ENCODE assay signal across 1 cellular context in the genomic region with DNA sequence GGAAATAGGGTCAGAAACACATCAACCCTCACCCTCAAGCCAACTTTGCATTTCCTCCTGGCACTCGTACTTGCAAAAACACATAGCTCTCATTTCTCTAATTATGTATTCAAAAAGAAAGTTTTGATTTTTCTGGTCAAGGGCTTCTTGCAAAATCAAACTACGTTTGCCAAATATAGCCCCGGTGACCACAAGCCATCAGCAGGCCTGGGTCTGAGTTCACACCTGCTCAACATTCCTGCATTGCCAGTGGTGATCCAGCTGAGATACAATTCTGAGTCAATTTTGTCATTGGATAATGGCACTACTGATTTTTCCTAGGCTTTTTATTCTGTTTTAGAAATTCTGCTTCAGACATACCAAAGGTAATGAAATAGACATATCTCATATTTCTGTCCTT.
TF ChIP-seq lines count a peak whose summit lies in the region.

No MANE protein-coding gene starts in this region.

TF ChIP-seq in GM12878, 131 proteins besides CTCF, POLR2A, EP300 and RAD21:
- TF ChIP-seq MLLT1 (IDR thresholded peaks at IDR 0.05) (no peak), RUNX3 (IDR thresholded peaks at IDR 0.05; ENCODE audit: low read length) (peak; percentile 28; the same call in 1 of the 2 replicates)
